ENCODE assay signal across 22 cellular contexts in genomic region chr18:31410716-31411483, GRCh38. TPM values are rescaled to one million over a fixed set of nuclear protein-coding genes. Genes with fewer than 3 reads are reported as not detected.
DNase-seq lines count a peak whose midpoint lies in the region; ATAC-seq, FAIRE-seq and TF ChIP-seq lines count a peak whose summit lies in the region.
"Had no signal": no experiment of that assay in that cellular context is flagged by ENCODE, and none has a peak within 500 bp of the region (broad histone marks: within the 10 kb centered on the region; RNA-seq: fewer than 3 reads in every experiment).

No MANE protein-coding gene starts in this region.

- H3K4me3 Mint-ChIP-seq in GM23338 (no peak overlapping the region), WTC11 (no peak overlapping the region)

- intact Hi-C loops in kidney (cut with DNase I): no loop called here

- H3K4me2 ChIP-seq in GM23338: no peak overlapping the region
- H3K4me2 ChIP-seq: A549 had no signal

- H4K20me1 ChIP-seq in GM23338 (replicated peaks; ENCODE audit: insufficient read depth): no peaks in the 10 kb centered on the region

- H3K27ac ChIP-seq in GM23338 (ENCODE audit: low read depth) (no peak overlapping the region), kidney (ENCODE audit: low read depth in 2 of 2, low read length in 2 of 2) (no peak overlapping the region)
- H3K27ac ChIP-seq: A549, Peyer's patch had no signal

- no peaks in the 10 kb centered on the region for H3K9me3 Mint-ChIP-seq in GM23338
- peaks cover 11% of the 10 kb centered on the region for H3K9me3 Mint-ChIP-seq in WTC11

- H3K36me3 ChIP-seq in GM23338 (ENCODE audit: insufficient read depth) (no peaks in the 10 kb centered on the region), kidney (ENCODE audit: control insufficient read depth in 1 of 2, insufficient read depth in 2 of 2, low read length in 2 of 2) (no peaks in the 10 kb centered on the region)
- H3K36me3 ChIP-seq: BE2C, Peyer's patch had no signal

- DNase-seq in GM23338 (ENCODE audit: low spot score) (peak; percentile 26), WTC11 (ENCODE audit: low spot score) (no peak), kidney (peak; percentile 51), retinal pigment epithelial cell (ENCODE audit: low read depth) (no peak), NOMO-1 (lab: John Stamatoyannopoulos, UW; ENCODE audit: unreplicated experiment in 2 of 2) (no peak), HT-29 (ENCODE audit: low spot score) (no peak)
- DNase-seq in stimulated activated CD4-positive, alpha-beta T cell treated with anti-CD3 and anti-CD28 coated beads, Interleukin-12 subunit alpha, Interleukin-12 subunit beta, amount 100 ng/mL, for 4 hours: no peak
- DNase-seq: BE2C; DMS53; EL; KBM-7; MM.1S; NCI-H1092; NCI-H1436 treated with DMSO at 0.1 percent for 48 hours; NCI-H1930; NCI-H510A; NCI-H748 treated with DMSO at 0.1 percent for 48 hours; NK-92 treated with Interleukin-12 subunit alpha and Interleukin-12 subunit beta, amount 100 ng/mL, for 24 hours; Peyer's patch had no signal

- H3K79me2 ChIP-seq in GM23338 (replicated peaks; ENCODE audit: insufficient read depth): no peaks in the 10 kb centered on the region

- no peak overlapping the region for H3K9ac ChIP-seq in kidney (ENCODE audit: low read length in 2 of 2)

- CTCF ChIA-PET in WTC11 (lab: Charles Lee): interaction anchor here (0.9 to 2.2 kb wide), 3 partner anchors 13 to 312 kb away, joined by 3 to 14 read pairs (median 5); no protein-coding TSS in a partner anchor

- no peak for TF ChIP-seq CTCF in GM23338 (conservative IDR thresholded peaks at IDR 0.05; ENCODE audit: low read depth in 2 of 2)
- no peak for TF ChIP-seq CTCF in WTC11 (IDR thresholded peaks at IDR 0.05)
- TF ChIP-seq CTCF in kidney (IDR thresholded peaks at IDR 0.05; ENCODE audit: borderline replicate concordance, extremely low read depth, insufficient read depth): no peak
- no peak for TF ChIP-seq CTCF in retinal pigment epithelial cell (conservative IDR thresholded peaks at IDR 0.05; ENCODE audit: low read depth, low read length)

- H3K36me3 Mint-ChIP-seq in GM23338 (ENCODE audit: low read depth): no peaks in the 10 kb centered on the region
- no peaks in the 10 kb centered on the region for H3K36me3 Mint-ChIP-seq in WTC11

- no peaks in the 10 kb centered on the region for H3K27me3 Mint-ChIP-seq in GM23338 (ENCODE audit: insufficient read depth, low read depth, poor library complexity)
- no peaks in the 10 kb centered on the region for H3K27me3 Mint-ChIP-seq in WTC11 (ENCODE audit: low read depth)

- no peaks in the 10 kb centered on the region for H3F3A ChIP-seq in GM23338 (replicated peaks; ENCODE audit: low read depth)

- no peaks in the 10 kb centered on the region for H3K4me1 Mint-ChIP-seq in GM23338
- H3K4me1 Mint-ChIP-seq in WTC11: no peaks in the 10 kb centered on the region

- H3K4me1 ChIP-seq in GM23338 (ENCODE audit: insufficient read depth) (no peaks in the 10 kb centered on the region), kidney (ENCODE audit: control insufficient read depth in 1 of 2, insufficient read depth in 1 of 2, low read depth in 1 of 2, low read length in 2 of 2) (no peaks in the 10 kb centered on the region)
- H3K4me1 ChIP-seq: A549, BE2C, Peyer's patch had no signal

- H3K27ac Mint-ChIP-seq in GM23338 (no peak overlapping the region), WTC11 (no peak overlapping the region)

- POLR2A ChIA-PET in WTC11 (lab: Charles Lee): interaction anchor here (0.6 kb wide), 1 partner anchor 166 kb away, joined by 3 read pairs; no protein-coding TSS in a partner anchor

- peaks cover 0 to 5% of the 10 kb centered on the region in 2 donors for H3K9me3 ChIP-seq in kidney (ENCODE audit: control insufficient read depth in 1 of 2, low read length in 2 of 2)
- H3K9me3 ChIP-seq: A549, BE2C, Peyer's patch had no signal

- H3K4me3 ChIP-seq in GM23338: no peak overlapping the region
- H3K4me3 ChIP-seq in kidney (ENCODE audit: low read length in 2 of 2): peak overlapping the region in 1 of 2 donors; percentile 24
- peak overlapping the region; percentile 7 for H3K4me3 ChIP-seq in retinal pigment epithelial cell (ENCODE audit: low read length)
- H3K4me3 ChIP-seq: A549, Peyer's patch had no signal

- FAIRE-seq in kidney (lab: Jason Lieb, UNC): no peak
- FAIRE-seq: A549, D721Med had no signal

- ATAC-seq in GM23338: peak; percentile 75
- peak; percentile 58 for ATAC-seq in WTC11
- ATAC-seq: A549, SK-N-SH treated with all-trans-retinoic acid at 6 μM for 48 hours had no signal

- peak overlapping the region; percentile 96 for H2AFZ ChIP-seq in GM23338

- no peaks in the 10 kb centered on the region for H3K9me2 ChIP-seq in GM23338 (ENCODE audit: insufficient read depth)

- no peaks in the 10 kb centered on the region for H3K27me3 ChIP-seq in GM23338 (ENCODE audit: insufficient read depth)
- H3K27me3 ChIP-seq: BE2C, Peyer's patch had no signal

TF ChIP-seq in GM23338, 12 proteins besides CTCF, POLR2A, EP300 and RAD21 (continues in another document):
- TF ChIP-seq EZH2 (IDR thresholded peaks at IDR 0.05; ENCODE audit: low read depth, unreplicated experiment): no peak
- no peak for TF ChIP-seq STAT1 (IDR thresholded peaks at IDR 0.05; ENCODE audit: unreplicated experiment)

TF ChIP-seq in WTC11, 78 proteins besides CTCF, POLR2A, EP300 and RAD21 (continues in another document):
- no peak for TF ChIP-seq ZNF423 (CRISPR knock-in tag; IDR thresholded peaks at IDR 0.05)
- no peak for TF ChIP-seq RELA (CRISPR knock-in tag; IDR thresholded peaks at IDR 0.05; ENCODE audit: borderline replicate concordance)
- no peak for TF ChIP-seq AR (CRISPR knock-in tag; IDR thresholded peaks at IDR 0.05)
- no peak for TF ChIP-seq PRRX2 (CRISPR knock-in tag; IDR thresholded peaks at IDR 0.05)
- TF ChIP-seq ZNF512 (CRISPR knock-in tag; IDR thresholded peaks at IDR 0.05; ENCODE audit: borderline replicate concordance): no peak
- no peak for TF ChIP-seq STAT6 (CRISPR knock-in tag; conservative IDR thresholded peaks at IDR 0.05; ENCODE audit: low read depth)

RNA-seq across cellular contexts. Expression of gene DSG4, which starts 34.3 kb away (rescaled TPM):
- not detected in 2 replicates for total RNA-seq in GM23338 (2014; rRNA removed; shearing (Covaris generic))
- polyA plus RNA-seq in GM23338 (2016; fragmentation: Nextera tagmentation; extraction: Ambion mirVana) (not detected in 2 replicates), kidney (ENCODE audit: insufficient read depth, low read depth, low replicate concordance) (not detected)
- total RNA-seq in WTC11 (2021) (not detected in 3 replicates), kidney (not detected)
- 0.03 and 0.38 TPM in 2 replicates for total RNA-seq in HT-29 (2014; rRNA removed; shearing (Covaris generic))

RNA-seq across cellular contexts. Expression of gene DSG3, which starts 36.6 kb away (rescaled TPM):
- total RNA-seq in GM23338 (2014; rRNA removed; shearing (Covaris generic)): 0.24 TPM in 1 of 2 replicates, not detected in the other
- polyA plus RNA-seq in GM23338 (2016; fragmentation: Nextera tagmentation; extraction: Ambion mirVana) (0.05 and 0.07 TPM in 2 replicates), kidney (ENCODE audit: insufficient read depth, low read depth, low replicate concordance) (not detected)
- total RNA-seq in WTC11 (2021) (0.04 TPM in 1 of 3 replicates, not detected in the others), kidney (not detected)
- total RNA-seq in HT-29 (2014; rRNA removed; shearing (Covaris generic)): 0.03 TPM in 1 of 2 replicates, not detected in the other

Comparison
In these comparisons a context has a peak if more than half of its experiments do, and no peak if none do; other contexts are left out.
1. DNase-seq: peak in GM23338 (single experiment) and kidney (single experiment); none in WTC11 (single experiment), retinal pigment epithelial cell (single experiment), NOMO-1 (0 of 2), HT-29 (single experiment) and stimulated activated CD4-positive, alpha-beta T cell treated with anti-CD3 and anti-CD28 coated beads, Interleukin-12 subunit alpha, Interleukin-12 subunit beta, amount 100 ng/mL, for 4 hours (single experiment).